ENCODE assay signal across 12 cellular contexts in genomic region chr1:154483941-154484803, GRCh38. TPM values are rescaled to one million over a fixed set of nuclear protein-coding genes. Genes with fewer than 3 reads are reported as not detected.
DNase-seq lines count a peak whose midpoint lies in the region; ATAC-seq and TF ChIP-seq lines count a peak whose summit lies in the region.
"Had no signal": no experiment of that assay in that cellular context is flagged by ENCODE, and none has a peak within 500 bp of the region (broad histone marks: within the 10 kb centered on the region; RNA-seq: fewer than 3 reads in every experiment).

No MANE protein-coding gene starts in this region.

- H3K9me3 ChIP-seq in PC-9 (ENCODE audit: insufficient read depth, low read depth) (no peaks in the 10 kb centered on the region), parathyroid adenoma (ENCODE audit: control insufficient read depth, low read length) (no peaks in the 10 kb centered on the region)
- H3K9me3 ChIP-seq: HAP-1, testis had no signal

- no peaks in the 10 kb centered on the region for H3K36me3 ChIP-seq in PC-9 (ENCODE audit: low read depth)
- H3K36me3 ChIP-seq in parathyroid adenoma (ENCODE audit: control insufficient read depth, insufficient read depth, low read length) = no peaks in the 10 kb centered on the region
- H3K36me3 ChIP-seq: HAP-1, WERI-Rb-1 had no signal

- H3K4me2 ChIP-seq in PC-9 (no peak overlapping the region), parathyroid adenoma (ENCODE audit: low read length) (no peak overlapping the region)

- BruUV-seq in PC-9 (replicated peaks; lab: Mats Ljungman, UMichigan) = no TSS peak

- no peaks in the 10 kb centered on the region for H3K9me2 ChIP-seq in PC-9 (ENCODE audit: insufficient read depth)

- H3K79me2 ChIP-seq in PC-9 (ENCODE audit: low read depth) (no peaks in the 10 kb centered on the region), parathyroid adenoma (no peaks in the 10 kb centered on the region)

- ATAC-seq in GM18519 (IDR thresholded peaks at IDR 0.05; ENCODE audit: low FRiP score, unreplicated experiment) (no peak), GM18870 (IDR thresholded peaks at IDR 0.05; ENCODE audit: unreplicated experiment) (no peak)

- intact Hi-C loops in PC-9 (cut with micrococcal nuclease; ENCODE audit: unreplicated experiment) = loop anchor here (1.0 to 10.0 kb wide), 2 partner anchors 391 to 599 kb away; partner anchors contain the start of gene KCNN3

- CTCF ChIA-PET in PC-9 (lab: Charles Lee) (interaction anchor here (0.6 to 0.7 kb wide), 2 partner anchors 61 to 277 kb away, joined by 3 read pairs; no protein-coding TSS in a partner anchor), GM10248 (lab: Yijun Ruan, JAX) (interaction anchor here (0.9 to 11.7 kb wide), 4 partner anchors 12 to 578 kb away, joined by 3 to 369 read pairs (median 9); partner anchors contain the start of gene UBE2Q1)

- peaks cover 15% of the 10 kb centered on the region; the same call in 1 of the 2 replicates for H3F3A ChIP-seq in PC-9 (ENCODE audit: insufficient read depth, low read depth)

- no peaks in the 10 kb centered on the region for H4K20me1 ChIP-seq in PC-9 (ENCODE audit: insufficient read depth)

- peak; percentile 7 for DNase-seq in DMS79 treated with DMSO at 0.1 percent for 48 hours (lab: John Stamatoyannopoulos, UW)
- DNase-seq in PC-9 = peak; percentile 47 to 83
- peak; percentile 5 for DNase-seq in fibroblast of peridontal ligament (ENCODE audit: extremely low read depth)
- no peak for DNase-seq in SIG-M5 (lab: John Stamatoyannopoulos, UW)
- DNase-seq in GM10248 (ENCODE audit: extremely low spot score) = no peak
- DNase-seq: NK-92 treated with Interleukin-12 subunit alpha and Interleukin-12 subunit beta, amount 100 ng/mL, for 24 hours; testis; WERI-Rb-1 had no signal

- H3K27ac ChIP-seq in PC-9 = no peak overlapping the region
- H3K27ac ChIP-seq in parathyroid adenoma = peak overlapping the region; percentile 47
- H3K27ac ChIP-seq: testis, WERI-Rb-1 had no signal

- H3K4me3 ChIP-seq in PC-9 (no peak overlapping the region), parathyroid adenoma (ENCODE audit: low read depth, low read length) (no peak overlapping the region)
- H3K4me3 ChIP-seq: HAP-1, testis had no signal

- H3K4me1 ChIP-seq in PC-9 (replicated peaks; ENCODE audit: insufficient read depth) (no peaks in the 10 kb centered on the region), parathyroid adenoma (no peaks in the 10 kb centered on the region)
- H3K4me1 ChIP-seq: HAP-1 had no signal

- no peak for TF ChIP-seq CTCF in PC-9 (conservative IDR thresholded peaks at IDR 0.05)
- TF ChIP-seq CTCF in parathyroid adenoma (IDR thresholded peaks at IDR 0.05) = no peak
- no peak for TF ChIP-seq CTCF in GM10248 (IDR thresholded peaks at IDR 0.05; ENCODE audit: control extremely low read depth, extremely low read depth, low read depth, missing control alignments)

- POLR2A ChIA-PET in PC-9 (lab: Charles Lee; ENCODE audit: unreplicated experiment) = interaction anchor here (0.6 kb wide), 2 partner anchors 34 to 264 kb away, joined by 3 read pairs; partner anchors contain the start of gene UBAP2L
- POLR2A ChIA-PET in GM10248 (lab: Yijun Ruan, JAX) = no interaction called here

- H2AFZ ChIP-seq in PC-9 (no peak overlapping the region), parathyroid adenoma (no peak overlapping the region)

- H3K27me3 ChIP-seq in PC-9 (ENCODE audit: insufficient read depth, low read depth) (peaks cover 34% of the 10 kb centered on the region), parathyroid adenoma (ENCODE audit: control insufficient read depth, insufficient read depth, low read length) (no peaks in the 10 kb centered on the region)
- H3K27me3 ChIP-seq: testis had no signal

- H3K9ac ChIP-seq in parathyroid adenoma = no peak overlapping the region

RNA-seq across cellular contexts. Expression of gene TDRD10, which starts 17.8 kb away (rescaled TPM):
- not detected in 2 replicates for total RNA-seq in PC-9 (2021)

RNA-seq across cellular contexts. Expression of gene SHE, which starts 18.0 kb away (rescaled TPM):
- total RNA-seq in PC-9 (2021) = not detected in 2 replicates

Comparison
In these comparisons a context has a peak if more than half of its experiments do, and no peak if none do; other contexts are left out.
1. DNase-seq: peak in DMS79 treated with DMSO at 0.1 percent for 48 hours (single experiment), PC-9 (2 of 2) and fibroblast of peridontal ligament (single experiment); none in SIG-M5 (single experiment) and GM10248 (single experiment).